9 cellular contexts compared by ENCODE assay signal in genomic region chr16:70018254-70018653, GRCh38.
DNase-seq lines count a peak whose midpoint lies in the region; ATAC-seq and TF ChIP-seq lines count a peak whose summit lies in the region.
"Had no signal": no experiment of that assay in that cellular context is flagged by ENCODE, and none has a peak within 500 bp of the region (broad histone marks: within the 10 kb centered on the region; RNA-seq: fewer than 3 reads in every experiment).

No MANE protein-coding gene starts in this region.

- TF ChIP-seq POLR2A in HCT116 (IDR thresholded peaks at IDR 0.05; ENCODE audit: borderline replicate concordance, extremely low read depth, insufficient read depth, insufficient read length), result no peak
- TF ChIP-seq POLR2A in ovary (IDR thresholded peaks at IDR 0.05), result no peak
- TF ChIP-seq POLR2A in spleen (IDR thresholded peaks at IDR 0.05), result no peak

- intact Hi-C loops in HCT116 (cut with micrococcal nuclease), result no loop called here
- intact Hi-C loops in mammary epithelial cell (cut with micrococcal nuclease), result no loop called here
- intact Hi-C loops in ovary (cut with DNase I), result no loop called here
- intact Hi-C loops in spleen (cut with DNase I; ENCODE audit: low total_unique reads), result no loop called here

- H3K9ac ChIP-seq in HCT116 (ENCODE audit: low read length), result no peak overlapping the region
- no peak overlapping the region for H3K9ac ChIP-seq in mammary epithelial cell (ENCODE audit: insufficient read depth, low read length)

- CTCF ChIA-PET in HCT116 (lab: Charles Lee), result no interaction called here
- CTCF ChIA-PET in mammary epithelial cell (lab: Charles Lee; ENCODE audit: low non-redundant PET), result no interaction called here

- 79% methylated on average over 5 of the region's 6 CpGs for WGBS in mammary epithelial cell (ENCODE audit: low coverage, missing lambda C conversion rate)
- WGBS in ovary, 3 donors, result 39 to 46% (median 40%) methylated on average over 6 of the region's 6 CpGs
- WGBS in spleen, 5 donors, result 38 to 56% (median 47%) methylated on average over 6 of the region's 6 CpGs

- no peaks in the 10 kb centered on the region for H3K4me1 ChIP-seq in HCT116 (ENCODE audit: control insufficient read depth in 1 of 2, insufficient read depth in 2 of 2, low read length in 2 of 2)
- H3K4me1 ChIP-seq in mammary epithelial cell (ENCODE audit: insufficient read depth, low read length), result no peaks in the 10 kb centered on the region
- peaks cover 2% of the 10 kb centered on the region for H3K4me1 ChIP-seq in ovary (ENCODE audit: insufficient read depth)
- H3K4me1 ChIP-seq in spleen, result no peaks in the 10 kb centered on the region

- peak; percentile 30 for TF ChIP-seq RAD21 in HCT116 (IDR thresholded peaks at IDR 0.05; ENCODE audit: low read depth)

- dilution Hi-C loops in mammary epithelial cell (cut with HindIII; ENCODE audit: low sequenced_read_pairs), result no loop called here

- H3K79me2 ChIP-seq in HCT116 (ENCODE audit: insufficient read depth, low read length) (no peaks in the 10 kb centered on the region), mammary epithelial cell (ENCODE audit: insufficient read depth, low read length) (no peaks in the 10 kb centered on the region)

- TF ChIP-seq CTCF in HCT116 (IDR thresholded peaks at IDR 0.05 in 2 of 3, conservative IDR thresholded peaks at IDR 0.05 in 1 of 3; ENCODE audit: borderline replicate concordance in 1 of 3, insufficient read depth in 1 of 3, low read depth in 2 of 3, low read length in 2 of 3) (peak in 2 of 3 experiments; percentile 47 to 52; a peak in 4 of 6 replicates), mammary epithelial cell (conservative IDR thresholded peaks at IDR 0.05 in 1 of 2, IDR thresholded peaks at IDR 0.05 in 1 of 2; ENCODE audit: extremely low read depth in 1 of 2, insufficient read depth in 1 of 2, low read depth in 1 of 2, low read length in 2 of 2) (peak; percentile 7 to 18), ovary (IDR thresholded peaks at IDR 0.05) (no peak), spleen (IDR thresholded peaks at IDR 0.05 in 8 of 11, conservative IDR thresholded peaks at IDR 0.05 in 3 of 11) (peak in 3 of 11 experiments; percentile 21 to 36 (median 34))

- H4K20me1 ChIP-seq in HCT116 (ENCODE audit: insufficient read depth), result no peaks in the 10 kb centered on the region
- no peaks in the 10 kb centered on the region for H4K20me1 ChIP-seq in mammary epithelial cell (ENCODE audit: insufficient read depth, low read length)

- H3K27me3 Mint-ChIP-seq in naive B cell, result no peaks in the 10 kb centered on the region
- H3K27me3 Mint-ChIP-seq: IgD-negative memory B cell had no signal

- no peaks in the 10 kb centered on the region for H3K9me3 ChIP-seq in HCT116 (ENCODE audit: control insufficient read depth in 1 of 2, insufficient read depth in 1 of 2, low read depth in 1 of 2, low read length in 2 of 2)
- H3K9me3 ChIP-seq in mammary epithelial cell (replicated peaks; ENCODE audit: insufficient read depth, low read length), result no peaks in the 10 kb centered on the region
- no peaks in the 10 kb centered on the region for H3K9me3 ChIP-seq in ovary
- no peaks in the 10 kb centered on the region for H3K9me3 ChIP-seq in spleen

- no peak overlapping the region for H3K4me2 ChIP-seq in HCT116 (ENCODE audit: low read length)
- H3K4me2 ChIP-seq in mammary epithelial cell (ENCODE audit: insufficient read depth, low read depth, low read length), result no peak overlapping the region

- RAD21 ChIA-PET in HCT116 (lab: Charles Lee; ENCODE audit: low non-redundant PET in 1 of 2, low total read pairs in 2 of 2, uncharacterized antibody in 2 of 2, unreplicated experiment in 2 of 2), result no interaction called here

- H3K36me3 ChIP-seq in HCT116 (ENCODE audit: control insufficient read depth in 1 of 2, insufficient read depth in 2 of 2, low read length in 2 of 2) (0 out of 4 replicates have a peak, but pooled peaks cover 0 to 2% of the 10 kb centered on the region in 2 experiments), mammary epithelial cell (ENCODE audit: insufficient read depth, low read length) (peaks cover 9% of the 10 kb centered on the region), ovary (no peaks in the 10 kb centered on the region), spleen (peaks cover 0 to 94% (median 22%) of the 10 kb centered on the region in 6 donors)

- H3K36me3 Mint-ChIP-seq in naive B cell, result peaks cover 12 to 17% of the 10 kb centered on the region in 2 donors

- H2AFZ ChIP-seq in HCT116 (ENCODE audit: low read depth, low read length, poor library complexity, severe bottlenecking) (no peak overlapping the region), mammary epithelial cell (ENCODE audit: low read depth, low read length) (no peak overlapping the region)

- H3K4me3 ChIP-seq in HCT116 (replicated peaks in 1 of 2; ENCODE audit: low read depth in 1 of 2, low read length in 2 of 2) (no peak overlapping the region), mammary epithelial cell (replicated peaks in 1 of 3; ENCODE audit: insufficient read depth in 1 of 3, low read depth in 2 of 3, low read length in 3 of 3) (no peak overlapping the region), ovary (no peak overlapping the region), spleen (no peak overlapping the region)

- TF ChIP-seq EP300 in ovary (IDR thresholded peaks at IDR 0.05), result no peak

- in situ Hi-C loops in mammary epithelial cell (cut with MboI; ENCODE audit: low sequenced_read_pairs in 2 of 2), result no loop called here

- POLR2A ChIA-PET in HCT116 (lab: Charles Lee), result no interaction called here

- BruUV-seq in HCT116 (replicated peaks; lab: Mats Ljungman, UMichigan) (no TSS peak), mammary epithelial cell (replicated peaks; lab: Mats Ljungman, UMichigan) (no TSS peak)

- ATAC-seq in HCT116, result peak; percentile 100
- peak; percentile 63 for ATAC-seq in SK-N-SH treated with all-trans-retinoic acid at 6 μM for 48 hours
- peak; percentile 97 to 99 for ATAC-seq in naive B cell (ENCODE audit: low read depth in 2 of 2)

- peak; percentile 56 for DNase-seq in DMS 273 (lab: John Stamatoyannopoulos, UW; ENCODE audit: unreplicated experiment)
- DNase-seq in HCT116 (ENCODE audit: low read depth, low spot score), result peak; percentile 61
- DNase-seq in mammary epithelial cell, result peak; percentile 27
- DNase-seq in naive B cell, result peak; percentile 29
- DNase-seq in ovary, result no peak
- no peak for DNase-seq in spleen
- DNase-seq in cortex of kidney (lab: John Stamatoyannopoulos, UW), result no peak

- no peak overlapping the region for H3K27ac ChIP-seq in HCT116 (ENCODE audit: low read depth, low read length)
- no peak overlapping the region for H3K27ac ChIP-seq in mammary epithelial cell (ENCODE audit: insufficient read depth, low read depth, low read length)
- no peak overlapping the region for H3K27ac ChIP-seq in ovary
- H3K27ac ChIP-seq in spleen, result no peak overlapping the region

- no peaks in the 10 kb centered on the region for H3K9me2 ChIP-seq in HCT116 (ENCODE audit: insufficient read depth)

- H3K9me3 Mint-ChIP-seq in naive B cell, result no peaks in the 10 kb centered on the region
- H3K9me3 Mint-ChIP-seq: IgD-negative memory B cell had no signal

- H3K27me3 ChIP-seq in HCT116 (ENCODE audit: insufficient read depth, low read length), result no peaks in the 10 kb centered on the region
- H3K27me3 ChIP-seq in mammary epithelial cell (ENCODE audit: insufficient read depth, low read length), result no peaks in the 10 kb centered on the region
- H3K27me3 ChIP-seq in ovary, result no peaks in the 10 kb centered on the region
- H3K27me3 ChIP-seq in spleen (replicated peaks in 1 of 7), result no peaks in the 10 kb centered on the region

- peak overlapping the region in 2 of 6 donors; percentile 38 to 78 for H3K27ac Mint-ChIP-seq in naive B cell
- H3K27ac Mint-ChIP-seq: IgD-negative memory B cell had no signal

- H3K4me1 Mint-ChIP-seq in naive B cell, result no peaks in the 10 kb centered on the region

- H3K4me3 Mint-ChIP-seq in naive B cell, result no peak overlapping the region
- H3K4me3 Mint-ChIP-seq: IgD-negative memory B cell had no signal

TF ChIP-seq in HCT116, 20 proteins besides CTCF, POLR2A, EP300 and RAD21:
- TF ChIP-seq SP1 (IDR thresholded peaks at IDR 0.05; ENCODE audit: low read depth), result peak; percentile 61; the same call in 1 of the 2 replicates
- TF ChIP-seq, protein P1, sequence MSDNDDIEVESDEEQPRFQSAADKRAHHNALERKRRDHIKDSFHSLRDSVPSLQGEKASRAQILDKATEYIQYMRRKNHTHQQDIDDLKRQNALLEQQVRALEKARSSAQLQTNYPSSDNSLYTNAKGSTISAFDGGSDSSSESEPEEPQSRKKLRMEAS (IDR thresholded peaks at IDR 0.05), result no peak

TF ChIP-seq in SK-N-SH treated with all-trans-retinoic acid at 6 μM for 48 hours, 23 proteins besides CTCF, POLR2A, EP300 and RAD21 (continues in another document):
- no peak for TF ChIP-seq TSHZ2 (CRISPR knock-in tag; IDR thresholded peaks at IDR 0.05)

Comparison
In these comparisons a context has a peak if more than half of its experiments do, and no peak if none do; other contexts are left out.
1. DNase-seq: peak in DMS 273 (single experiment), HCT116 (single experiment), mammary epithelial cell (single experiment) and naive B cell (single experiment); none in ovary (0 of 5), spleen (single experiment) and cortex of kidney (single experiment).
2. CTCF ChIP-seq: peak in HCT116 (2 of 3) and mammary epithelial cell (2 of 2); none in ovary (0 of 3).
3. Peak in every context shown above with its lines, with median percentiles within 50 percentile points of each other: ATAC-seq.